Comparison of ENCODE assay signal across 11 cellular contexts in the genomic region with DNA sequence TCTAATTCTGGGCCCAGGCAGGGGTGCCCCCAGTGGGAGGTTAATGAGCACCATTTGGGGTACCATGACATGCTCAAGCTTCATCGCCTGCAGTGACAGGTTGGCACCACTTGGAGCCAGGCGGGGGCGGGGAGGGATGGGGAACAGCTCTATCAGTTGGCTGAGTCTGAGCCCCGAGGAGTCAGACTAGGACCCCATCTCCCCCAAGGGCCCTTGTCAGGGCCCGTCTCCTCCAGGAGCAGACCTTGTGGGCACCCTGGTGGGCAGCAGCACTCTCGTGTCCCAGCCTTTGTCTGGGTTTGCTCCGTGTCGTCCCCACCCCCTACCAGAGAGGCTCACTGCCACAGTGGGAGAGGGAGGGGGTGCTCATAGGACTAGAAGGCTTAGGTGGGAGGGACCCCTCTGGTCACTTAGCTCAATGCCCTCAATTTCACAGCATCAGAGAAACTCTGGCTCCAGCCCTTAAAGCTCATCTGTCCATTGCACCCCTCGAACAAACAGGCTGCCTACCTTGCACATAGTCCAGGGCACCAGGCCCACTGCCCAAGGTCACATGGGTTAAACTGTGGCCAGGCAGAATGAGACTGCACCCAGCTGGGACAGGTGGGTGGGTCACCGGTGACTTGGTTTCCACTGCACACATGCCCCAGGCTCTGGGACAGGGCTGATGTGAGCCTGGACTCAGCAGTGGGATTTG. TPM values are rescaled to one million over a fixed set of nuclear protein-coding genes. Genes with fewer than 3 reads are reported as not detected.
A peak's percentile ranks its signal among the peaks of the same experiment; 100 is the strongest.
DNase-seq lines count a peak whose midpoint lies in the region; ATAC-seq and TF ChIP-seq lines count a peak whose summit lies in the region.
"Had no signal": no experiment of that assay in that cellular context is flagged by ENCODE, and none has a peak within 500 bp of the region (broad histone marks: within the 10 kb centered on the region; RNA-seq: fewer than 3 reads in every experiment).

No MANE protein-coding gene starts in this region.

- no peaks in the 10 kb centered on the region for H3K27me3 Mint-ChIP-seq in activated naive CD8-positive, alpha-beta T cell treated with anti-CD3 and anti-CD28 coated beads, Interleukin-2, amount 10 ng/mL, durations not matched to agents 7 days and 5 days

- no peak for ATAC-seq in activated naive CD8-positive, alpha-beta T cell treated with anti-CD3 and anti-CD28 coated beads, Interleukin-2, amount 10 ng/mL, durations not matched to agents 7 days and 5 days (ENCODE audit: low read depth)
- ATAC-seq in left lobe of liver = no peak

- peak overlapping the region; percentile 84 for H3K27ac Mint-ChIP-seq in activated naive CD8-positive, alpha-beta T cell treated with anti-CD3 and anti-CD28 coated beads, Interleukin-2, amount 10 ng/mL, durations not matched to agents 7 days and 5 days

- no peaks in the 10 kb centered on the region for H3K9me3 ChIP-seq in testis

- H3K36me3 ChIP-seq in testis (ENCODE audit: low read depth, missing control alignments) = no peaks in the 10 kb centered on the region

- intact Hi-C loops in testis (cut with DNase I; ENCODE audit: low total_unique reads) = no loop called here

- H3K36me3 Mint-ChIP-seq in activated naive CD8-positive, alpha-beta T cell treated with anti-CD3 and anti-CD28 coated beads, Interleukin-2, amount 10 ng/mL, durations not matched to agents 7 days and 5 days = peaks cover 39% of the 10 kb centered on the region

- peak overlapping the region; percentile 98 for H3K4me3 Mint-ChIP-seq in activated naive CD8-positive, alpha-beta T cell treated with anti-CD3 and anti-CD28 coated beads, Interleukin-2, amount 10 ng/mL, durations not matched to agents 7 days and 5 days

- TF ChIP-seq CTCF in testis (IDR thresholded peaks at IDR 0.05) = no peak

- peak overlapping the region; percentile 79 to 84 for H3K27ac ChIP-seq in testis
- H3K27ac ChIP-seq: epithelial cell of prostate had no signal

- peaks cover 36% of the 10 kb centered on the region for H3K4me1 ChIP-seq in testis

- POLR2A ChIA-PET in activated naive CD8-positive, alpha-beta T cell treated with anti-CD3 and anti-CD28 coated beads, Interleukin-2, amount 10 ng/mL, durations not matched to agents 7 days and 5 days (lab: Charles Lee) = interaction anchor here (1.2 to 1.4 kb wide), 2 partner anchors 10 to 15 kb away, joined by 4 to 6 read pairs; no protein-coding TSS in a partner anchor

- H3K9me3 Mint-ChIP-seq in activated naive CD8-positive, alpha-beta T cell treated with anti-CD3 and anti-CD28 coated beads, Interleukin-2, amount 10 ng/mL, durations not matched to agents 7 days and 5 days = no peaks in the 10 kb centered on the region

- H3K27me3 ChIP-seq in testis = no peaks in the 10 kb centered on the region

- H3K4me1 Mint-ChIP-seq in activated naive CD8-positive, alpha-beta T cell treated with anti-CD3 and anti-CD28 coated beads, Interleukin-2, amount 10 ng/mL, durations not matched to agents 7 days and 5 days = peaks cover 50% of the 10 kb centered on the region

- no peak overlapping the region for H3K4me3 ChIP-seq in testis

- 55 to 80% methylated on average over 3 to 10 of the region's 10 CpGs for WGBS in testis, 2 donors

- TF ChIP-seq POLR2A in testis (IDR thresholded peaks at IDR 0.05) = no peak

- peak; percentile 41 for DNase-seq in activated T-cell treated with anti-CD3 and anti-CD28 coated beads, Interleukin-2, amount 50 U/mL, for 1 hour
- no peak for DNase-seq in activated T-cell treated with anti-CD3 and anti-CD28 coated beads for 4 hours
- no peak for DNase-seq in activated naive CD8-positive, alpha-beta T cell treated with anti-CD3 and anti-CD28 coated beads, Interleukin-2, amount 10 ng/mL, durations not matched to agents 7 days and 5 days
- peak; percentile 72 for DNase-seq in left lobe of liver (ENCODE audit: low spot score)
- DNase-seq in testis = no peak
- no peak for DNase-seq in UCSD-AML1 (lab: John Stamatoyannopoulos, UW; ENCODE audit: unreplicated experiment)
- DNase-seq in effector CD8-positive, alpha-beta T cell (lab: John Stamatoyannopoulos, UW) = no peak
- no peak for DNase-seq in GM19238 (ENCODE audit: insufficient read length, low spot score)
- DNase-seq: SIG-M5; stimulated activated CD4-positive, alpha-beta T cell treated with anti-CD3 and anti-CD28 coated beads, Interleukin-2, amount 100 ng/mL, for 48 hours had no signal

RNA-seq across cellular contexts. Expression of gene PPP1R9B, which starts 4.1 kb away (rescaled TPM):
- 100 to 1,000 TPM; 114 to 116 TPM for total RNA-seq in activated naive CD8-positive, alpha-beta T cell treated with anti-CD3 and anti-CD28 coated beads, Interleukin-2, amount 10 ng/mL, durations not matched to agents 7 days and 5 days
- total RNA-seq in left lobe of liver = 18.1 TPM
- total RNA-seq in testis = 10 to 100 TPM; 81.1 to 82.4 TPM
- polyA plus RNA-seq in testis (ENCODE audit: insufficient read depth, low read depth, low replicate concordance) = 49.1 TPM

RNA-seq across cellular contexts. Expression of gene SAMD14, which starts 16.4 kb away (rescaled TPM):
- total RNA-seq in activated naive CD8-positive, alpha-beta T cell treated with anti-CD3 and anti-CD28 coated beads, Interleukin-2, amount 10 ng/mL, durations not matched to agents 7 days and 5 days = under 1 TPM; 0.11 to 0.19 TPM
- total RNA-seq in left lobe of liver (1.9 TPM), testis (1 to 10 TPM; 3.2 to 3.3 TPM)
- polyA plus RNA-seq in testis (ENCODE audit: insufficient read depth, low read depth, low replicate concordance) = 5.2 TPM

RNA-seq across cellular contexts. Expression of gene SGCA, which starts 19.4 kb away (rescaled TPM):
- not detected for total RNA-seq in activated naive CD8-positive, alpha-beta T cell treated with anti-CD3 and anti-CD28 coated beads, Interleukin-2, amount 10 ng/mL, durations not matched to agents 7 days and 5 days
- total RNA-seq in left lobe of liver = 1.0 TPM
- total RNA-seq in testis = 1 to 10 TPM; 2.4 to 7.6 TPM
- polyA plus RNA-seq in testis (ENCODE audit: insufficient read depth, low read depth, low replicate concordance) = 33.1 TPM

RNA-seq across cellular contexts. Expression of gene PDK2, which starts 51.2 kb away (rescaled TPM):
- 10 to 100 TPM; 24.1 to 26.4 TPM for total RNA-seq in activated naive CD8-positive, alpha-beta T cell treated with anti-CD3 and anti-CD28 coated beads, Interleukin-2, amount 10 ng/mL, durations not matched to agents 7 days and 5 days
- total RNA-seq in left lobe of liver (52.0 TPM), testis (10 to 100 TPM; 50.6 to 62.1 TPM)
- 56.4 TPM for polyA plus RNA-seq in testis (ENCODE audit: insufficient read depth, low read depth, low replicate concordance)

RNA-seq across cellular contexts. Expression of gene COL1A1, which starts 55.1 kb away (rescaled TPM):
- under 1 TPM; 0.78 to 0.96 TPM for total RNA-seq in activated naive CD8-positive, alpha-beta T cell treated with anti-CD3 and anti-CD28 coated beads, Interleukin-2, amount 10 ng/mL, durations not matched to agents 7 days and 5 days
- total RNA-seq in left lobe of liver = 19.3 TPM
- total RNA-seq in testis = 10 to 100 TPM; 32.5 to 35.1 TPM
- polyA plus RNA-seq in testis (ENCODE audit: insufficient read depth, low read depth, low replicate concordance) = 557 TPM

Comparison
In these comparisons a context has a peak if more than half of its experiments do, and no peak if none do; other contexts are left out.
1. DNase-seq: peak in activated T-cell treated with anti-CD3 and anti-CD28 coated beads, Interleukin-2, amount 50 U/mL, for 1 hour (single experiment) and left lobe of liver (single experiment); none in activated T-cell treated with anti-CD3 and anti-CD28 coated beads for 4 hours (single experiment), activated naive CD8-positive, alpha-beta T cell treated with anti-CD3 and anti-CD28 coated beads, Interleukin-2, amount 10 ng/mL, durations not matched to agents 7 days and 5 days (single experiment), testis (single experiment), UCSD-AML1 (single experiment), effector CD8-positive, alpha-beta T cell (single experiment) and GM19238 (single experiment).